ENCODE assay signal across 10 cellular contexts in genomic region chr12:121451931-121452330, GRCh38. TPM values are rescaled to one million over a fixed set of nuclear protein-coding genes. Genes with fewer than 3 reads are reported as not detected.
DNase-seq lines count a peak whose midpoint lies in the region; ATAC-seq, FAIRE-seq and TF ChIP-seq lines count a peak whose summit lies in the region.
"Had no signal": no experiment of that assay in that cellular context is flagged by ENCODE, and none has a peak within 500 bp of the region (broad histone marks: within the 10 kb centered on the region; RNA-seq: fewer than 3 reads in every experiment).

No MANE protein-coding gene starts in this region.

- H3K27me3 ChIP-seq in hepatocyte = no peaks in the 10 kb centered on the region
- H3K27me3 ChIP-seq in small intestine (ENCODE audit: control insufficient read depth in 2 of 2, insufficient read depth in 2 of 2, low read length in 2 of 2) = no peaks in the 10 kb centered on the region

- no peak overlapping the region for H3K9ac ChIP-seq in SK-N-MC (ENCODE audit: insufficient read length)

- H2AFZ ChIP-seq in hepatocyte = no peak overlapping the region

- H3K9me3 ChIP-seq in SK-N-MC (ENCODE audit: low read depth, low read length) = no peaks in the 10 kb centered on the region
- no peaks in the 10 kb centered on the region for H3K9me3 ChIP-seq in hepatocyte (ENCODE audit: low read depth)
- H3K9me3 ChIP-seq in small intestine (ENCODE audit: control insufficient read depth, low read depth) = no peaks in the 10 kb centered on the region

- DNase-seq in GM13977 (ENCODE audit: low spot score) (peak; percentile 24), SK-N-MC (ENCODE audit: low read depth, low spot score) (no peak), hepatocyte (ENCODE audit: low spot score) (no peak), small intestine (peak; percentile 89), GDM1 (lab: John Stamatoyannopoulos, UW) (no peak), SW 1271 (lab: John Stamatoyannopoulos, UW) (no peak)
- DNase-seq: NCI-H1092 had no signal

- H4K20me1 ChIP-seq in hepatocyte (ENCODE audit: insufficient read depth, poor library complexity, severe bottlenecking) = no peaks in the 10 kb centered on the region

- H3K36me3 ChIP-seq in SK-N-MC (ENCODE audit: insufficient read depth, low read length) = peaks cover 13% of the 10 kb centered on the region
- H3K36me3 ChIP-seq in hepatocyte (replicated peaks; ENCODE audit: insufficient read depth, low read depth) = no peaks in the 10 kb centered on the region
- no peaks in the 10 kb centered on the region for H3K36me3 ChIP-seq in small intestine (ENCODE audit: control insufficient read depth in 2 of 2, insufficient read depth in 2 of 2, low read length in 2 of 2)

- H3K4me3 ChIP-seq in SK-N-MC = no peak overlapping the region
- no peak overlapping the region for H3K4me3 ChIP-seq in hepatocyte
- peak overlapping the region in 1 of 2 donors; percentile 38 for H3K4me3 ChIP-seq in small intestine (ENCODE audit: low read depth in 1 of 2, low read length in 2 of 2)

- no peak for FAIRE-seq in small intestine (lab: Jason Lieb, UNC)
- FAIRE-seq: islet of Langerhans had no signal

- peaks cover 17% of the 10 kb centered on the region for H3K79me2 ChIP-seq in hepatocyte

- ATAC-seq in HG02763 (IDR thresholded peaks at IDR 0.05; ENCODE audit: unreplicated experiment) (no peak), GM21390 (IDR thresholded peaks at IDR 0.05; ENCODE audit: unreplicated experiment) (no peak)

- H3K4me1 ChIP-seq in hepatocyte (ENCODE audit: insufficient read depth) (peaks cover 6% of the 10 kb centered on the region), small intestine (ENCODE audit: control insufficient read depth in 2 of 2, insufficient read depth in 1 of 2, low read depth in 1 of 2, low read length in 1 of 2) (peaks cover 0 to 3% of the 10 kb centered on the region in 2 donors)

- H3K4me2 ChIP-seq in hepatocyte = peak overlapping the region; percentile 37

- in situ Hi-C loops in GM13977 (cut with MboI; ENCODE audit: low pct_unique_long_range_greater_than_20kb, low sequenced_read_pairs, unreplicated experiment) = no loop called here

- no peaks in the 10 kb centered on the region for H3K9me2 ChIP-seq in hepatocyte (replicated peaks; ENCODE audit: insufficient read depth)

- 90% methylated on average over 5 of the region's 5 CpGs for WGBS in hepatocyte (ENCODE audit: low lambda C conversion rate, missing lambda C conversion rate)
- WGBS in small intestine, 3 donors = 5 to 19% (median 14%) methylated on average over 5 of the region's 5 CpGs

- no peak for TF ChIP-seq CTCF in GM13977 (IDR thresholded peaks at IDR 0.05; ENCODE audit: extremely low read depth, insufficient read depth, missing control alignments)
- TF ChIP-seq CTCF in hepatocyte (IDR thresholded peaks at IDR 0.05; ENCODE audit: poor library complexity) = no peak

- peak overlapping the region; percentile 3; the same call in 1 of the 2 replicates for H3K27ac ChIP-seq in SK-N-MC
- H3K27ac ChIP-seq in hepatocyte = peak overlapping the region; percentile 40
- peak overlapping the region; percentile 85 to 88 for H3K27ac ChIP-seq in small intestine (ENCODE audit: low read depth in 1 of 2, low read length in 1 of 2)

RNA-seq across cellular contexts. Expression of gene RNF34, which starts 52.0 kb away (rescaled TPM):
- total RNA-seq in hepatocyte = 37.0 and 53.3 TPM in 2 replicates
- polyA plus RNA-seq in hepatocyte (40.2 and 42.2 TPM in 2 replicates), small intestine (10 to 100 TPM; 29.7 to 32.4 (median 31.1) TPM)

Comparison
In these comparisons a context has a peak if more than half of its experiments do, and no peak if none do; other contexts are left out.
1. DNase-seq: peak in GM13977 (single experiment) and small intestine (single experiment); none in SK-N-MC (single experiment), hepatocyte (single experiment), GDM1 (single experiment) and SW 1271 (0 of 2).
2. H3K27ac ChIP-seq: peak in every context shown above with its lines; median percentile 86 in small intestine; 40 in hepatocyte; 3 in SK-N-MC.